ENCODE assay signal across 30 cellular contexts in genomic region chr4:89615056-89615455, GRCh38.
"Had no signal": no experiment of that assay in that cellular context is flagged by ENCODE, and none has a peak within 500 bp of the region (broad histone marks: within the 10 kb centered on the region; RNA-seq: fewer than 3 reads in every experiment).

No MANE protein-coding gene starts in this region.

- H3K36me3 Mint-ChIP-seq: activated CD4-positive, alpha-beta memory T cell treated with anti-CD3 and anti-CD28 coated beads for 36 hours; activated naive CD4-positive, alpha-beta T cell treated with anti-CD3 and anti-CD28 coated beads, Interleukin-2, amount 50 U/mL, for 72 hours had no signal

- H3K4me3 ChIP-seq: coronary artery, dorsolateral prefrontal cortex had no signal

- H3K27ac ChIP-seq: brain microvascular endothelial cell, coronary artery, dorsolateral prefrontal cortex had no signal

- FAIRE-seq: astrocyte, bronchial epithelial cell had no signal

- DNase-seq: activated CD4-positive, alpha-beta memory T cell treated with anti-CD3 and anti-CD28 coated beads for 36 hours; activated CD4-positive, alpha-beta T cell treated with anti-CD3 and anti-CD28 coated beads for 36 hours; activated CD4-positive, alpha-beta T cell treated with anti-CD3 and anti-CD28 coated beads, Interleukin-2, amount 10 ng/mL, durations not matched to agents 24 days and 14 days; activated CD4-positive, CD25-positive, alpha-beta regulatory T cell; activated CD4-positive, CD25-positive, alpha-beta regulatory T cell treated with anti-CD3 and anti-CD28 coated beads, Interleukin-2, amount 50 U/mL, for 72 hours; activated CD8-positive, alpha-beta memory T cell treated with anti-CD3 and anti-CD28 coated beads, Interleukin-2, amount 10 ng/mL, durations not matched to agents 7 days and 5 days; activated CD8-positive, alpha-beta memory T cell treated with anti-CD3 and anti-CD28 coated beads, Interleukin-2, amount 50 U/mL, for 4 hours; activated CD8-positive, alpha-beta T cell treated with anti-CD3 and anti-CD28 coated beads, Interleukin-2, amount 10 ng/mL, durations not matched to agents 7 days and 5 days; activated effector memory CD4-positive, alpha-beta T cell treated with anti-CD3 and anti-CD28 coated beads, Interleukin-2, amount 50 U/mL, for 16 hours; activated naive CD4-positive, alpha-beta T cell treated with anti-CD3 and anti-CD28 coated beads, Interleukin-2, amount 10 ng/mL, durations not matched to agents 7 days and 5 days; activated naive CD8-positive, alpha-beta T cell treated with anti-CD3 and anti-CD28 coated beads, Interleukin-2, amount 10 ng/mL, durations not matched to agents 7 days and 5 days; activated T-cell treated with anti-CD3 and anti-CD28 coated beads, Interleukin-2, amount 50 U/mL, for 1 hour; activated T-cell treated with anti-CD3 and anti-CD28 coated beads, Interleukin-2, amount 50 U/mL, for 48 hours; amniotic stem cell; anterior cingulate cortex; brain microvascular endothelial cell; dorsolateral prefrontal cortex; effector memory CD4-positive, alpha-beta T cell; endodermal cell; foreskin fibroblast; T-helper 2 cell had no signal

- H3K4me1 Mint-ChIP-seq: central memory CD8-positive, alpha-beta T cell had no signal

- ATAC-seq: activated CD4-positive, alpha-beta T cell treated with anti-CD3 and anti-CD28 coated beads for 36 hours; activated CD8-positive, alpha-beta memory T cell treated with anti-CD3 and anti-CD28 coated beads, Interleukin-2, amount 10 ng/mL, durations not matched to agents 7 days and 5 days; activated CD8-positive, alpha-beta T cell treated with anti-CD3 and anti-CD28 coated beads, Interleukin-2, amount 10 ng/mL, durations not matched to agents 7 days and 5 days; activated naive CD4-positive, alpha-beta T cell treated with anti-CD3 and anti-CD28 coated beads, Interleukin-2, amount 50 U/mL, for 72 hours; esophagus mucosa had no signal

- H3K27me3 Mint-ChIP-seq: activated CD4-positive, alpha-beta memory T cell treated with anti-CD3 and anti-CD28 coated beads for 36 hours; activated CD4-positive, alpha-beta T cell treated with anti-CD3 and anti-CD28 coated beads for 36 hours; activated CD4-positive, alpha-beta T cell treated with anti-CD3 and anti-CD28 coated beads, Interleukin-2, amount 10 ng/mL, durations not matched to agents 24 days and 14 days; activated naive CD4-positive, alpha-beta T cell treated with anti-CD3 and anti-CD28 coated beads, Interleukin-2, amount 10 ng/mL, durations not matched to agents 7 days and 5 days; activated naive CD8-positive, alpha-beta T cell treated with anti-CD3 and anti-CD28 coated beads, Interleukin-2, amount 10 ng/mL, durations not matched to agents 7 days and 5 days; central memory CD8-positive, alpha-beta T cell; dendritic cell treated with granulocyte-macrophage colony-stimulating factor and Interleukin-4, amounts not matched to agents 40 ng/mL and 50 ng/mL, for 4 days had no signal

- H3K36me3 ChIP-seq: brain microvascular endothelial cell had no signal

- H3K4me3 Mint-ChIP-seq: activated CD4-positive, alpha-beta memory T cell treated with anti-CD3 and anti-CD28 coated beads for 36 hours; activated CD4-positive, alpha-beta T cell treated with anti-CD3 and anti-CD28 coated beads for 36 hours; activated CD4-positive, alpha-beta T cell treated with anti-CD3 and anti-CD28 coated beads, Interleukin-2, amount 10 ng/mL, durations not matched to agents 24 days and 14 days; activated CD8-positive, alpha-beta memory T cell treated with anti-CD3 and anti-CD28 coated beads, Interleukin-2, amount 10 ng/mL, durations not matched to agents 7 days and 5 days; activated CD8-positive, alpha-beta T cell treated with anti-CD3 and anti-CD28 coated beads, Interleukin-2, amount 10 ng/mL, durations not matched to agents 7 days and 5 days; activated naive CD4-positive, alpha-beta T cell treated with anti-CD3 and anti-CD28 coated beads, Interleukin-2, amount 10 ng/mL, durations not matched to agents 7 days and 5 days; activated naive CD8-positive, alpha-beta T cell treated with anti-CD3 and anti-CD28 coated beads, Interleukin-2, amount 10 ng/mL, durations not matched to agents 7 days and 5 days; activated T-helper 1 cell treated with anti-CD3 and anti-CD28 coated beads, Interleukin-12 subunit alpha, Interleukin-12 subunit beta, Interleukin-2, Interleukin-4 antibody, amounts not matched to agents 30 ng/mL and 10 ng/mL and 1 ng/mL, durations not matched to agents 14 hours and 24 hours and 36 hours; central memory CD8-positive, alpha-beta T cell; dendritic cell treated with granulocyte-macrophage colony-stimulating factor and Interleukin-4, amounts not matched to agents 40 ng/mL and 50 ng/mL, for 4 days; endodermal cell had no signal

- H3K27me3 ChIP-seq: brain microvascular endothelial cell, dorsolateral prefrontal cortex had no signal

- H3K9me3 Mint-ChIP-seq: activated CD4-positive, alpha-beta memory T cell treated with anti-CD3 and anti-CD28 coated beads for 36 hours; activated naive CD4-positive, alpha-beta T cell treated with anti-CD3 and anti-CD28 coated beads, Interleukin-2, amount 50 U/mL, for 72 hours; central memory CD8-positive, alpha-beta T cell had no signal

- H3K27ac Mint-ChIP-seq: activated CD4-positive, alpha-beta memory T cell treated with anti-CD3 and anti-CD28 coated beads for 36 hours; activated CD4-positive, alpha-beta T cell treated with anti-CD3 and anti-CD28 coated beads for 36 hours; activated CD4-positive, alpha-beta T cell treated with anti-CD3 and anti-CD28 coated beads, Interleukin-2, amount 10 ng/mL, durations not matched to agents 24 days and 14 days; activated CD8-positive, alpha-beta memory T cell treated with anti-CD3 and anti-CD28 coated beads, Interleukin-2, amount 10 ng/mL, durations not matched to agents 7 days and 5 days; activated CD8-positive, alpha-beta T cell treated with anti-CD3 and anti-CD28 coated beads, Interleukin-2, amount 10 ng/mL, durations not matched to agents 7 days and 5 days; activated naive CD4-positive, alpha-beta T cell treated with anti-CD3 and anti-CD28 coated beads, Interleukin-2, amount 10 ng/mL, durations not matched to agents 7 days and 5 days; activated naive CD4-positive, alpha-beta T cell treated with anti-CD3 and anti-CD28 coated beads, Interleukin-2, amount 50 U/mL, for 72 hours; activated naive CD8-positive, alpha-beta T cell treated with anti-CD3 and anti-CD28 coated beads, Interleukin-2, amount 10 ng/mL, durations not matched to agents 7 days and 5 days; activated T-helper 2 cell treated with anti-CD3 and anti-CD28 coated beads, Interferon-gamma antibody, Interleukin-2, Interleukin-4, amounts not matched to agents 10 μg/mL and 5 μg/mL and 100 μg/mL, durations not matched to agents 14 hours and 24 hours and 36 hours; dendritic cell treated with granulocyte-macrophage colony-stimulating factor and Interleukin-4, amounts not matched to agents 40 ng/mL and 50 ng/mL, for 4 days had no signal
